Comparison of ENCODE assay signal across 17 cellular contexts in genomic region chr6:100234625-100235024, GRCh38.
DNase-seq lines count a peak whose midpoint lies in the region; ATAC-seq, FAIRE-seq and TF ChIP-seq lines count a peak whose summit lies in the region.
"Had no signal": no experiment of that assay in that cellular context is flagged by ENCODE, and none has a peak within 500 bp of the region (broad histone marks: within the 10 kb centered on the region; RNA-seq: fewer than 3 reads in every experiment).

No MANE protein-coding gene starts in this region.

- H3K36me3 ChIP-seq in DND-41 (ENCODE audit: insufficient read depth, low read length) (no peaks in the 10 kb centered on the region), GM12878 (ENCODE audit: control insufficient read depth in 2 of 2, insufficient read depth in 2 of 2, low read length in 1 of 2) (no peaks in the 10 kb centered on the region), HepG2 (replicated peaks in 1 of 2; ENCODE audit: control insufficient read depth in 1 of 2, insufficient read depth in 2 of 2, low read length in 2 of 2) (no peaks in the 10 kb centered on the region), neuronal stem cell (replicated peaks in 1 of 2; ENCODE audit: control insufficient read depth in 2 of 2, insufficient read depth in 2 of 2, low read length in 2 of 2) (no peaks in the 10 kb centered on the region), Caco-2 (ENCODE audit: control insufficient read depth, insufficient read depth, low read length) (no peaks in the 10 kb centered on the region)

- ATAC-seq in DND-41 (ENCODE audit: insufficient read depth, low read depth), result no peak
- no peak for ATAC-seq in GM12878
- ATAC-seq in HepG2, result no peak

- intact Hi-C loops in GM12878 (cut with micrococcal nuclease; ENCODE audit: unreplicated experiment) (no loop called here), HepG2 (cut with micrococcal nuclease; ENCODE audit: unreplicated experiment) (no loop called here), Caco-2 (cut with micrococcal nuclease; ENCODE audit: unreplicated experiment) (no loop called here)

- no peak for TF ChIP-seq CTCF in DND-41 (IDR thresholded peaks at IDR 0.05; ENCODE audit: borderline replicate concordance, extremely low read depth, low read length, poor library complexity, severe bottlenecking)
- no peak for TF ChIP-seq CTCF in GM12878 (IDR thresholded peaks at IDR 0.05 in 2 of 3, conservative IDR thresholded peaks at IDR 0.05 in 1 of 3; ENCODE audit: control insufficient read depth in 2 of 3, extremely low read depth in 1 of 3, insufficient read depth in 1 of 3, low read depth in 3 of 3, low read length in 3 of 3)
- no peak for TF ChIP-seq CTCF in HepG2 (CRISPR knock-in tag; IDR thresholded peaks at IDR 0.05)
- no peak for TF ChIP-seq CTCF in Caco-2 (IDR thresholded peaks at IDR 0.05; ENCODE audit: insufficient read depth in 1 of 2, low read depth in 1 of 2, low read length in 1 of 2, severe bottlenecking in 1 of 2, unreplicated experiment in 1 of 2)

- no peak overlapping the region for H2AK5ac ChIP-seq in neuronal stem cell (ENCODE audit: low read depth, low read length)

- in situ Hi-C loops in GM12878 (cut with MboI) (no loop called here), HepG2 (cut with HindIII; ENCODE audit: extremely low pct_ligation_motif_present, low pct_unique_long_range_greater_than_20kb) (no loop called here)

- H4K20me1 ChIP-seq in DND-41 (ENCODE audit: insufficient read depth, low read length), result no peaks in the 10 kb centered on the region
- no peaks in the 10 kb centered on the region for H4K20me1 ChIP-seq in GM12878 (ENCODE audit: control insufficient read depth, insufficient read depth)
- H4K20me1 ChIP-seq in HepG2 (ENCODE audit: insufficient read depth, low read length), result no peaks in the 10 kb centered on the region

- H3K18ac ChIP-seq in neuronal stem cell (ENCODE audit: low read length), result no peak overlapping the region

- DNase-seq in DND-41, result no peak
- DNase-seq in GM12878 (ENCODE audit: low read depth, low spot score), result no peak
- DNase-seq in HepG2 (ENCODE audit: low spot score), result no peak
- DNase-seq in neuronal stem cell (ENCODE audit: low spot score), result no peak
- DNase-seq in NCI-H1436 treated with DMSO at 0.1 percent for 48 hours (lab: John Stamatoyannopoulos, UW), result no peak
- no peak for DNase-seq in Caco-2
- DNase-seq in stimulated activated CD4-positive, alpha-beta T cell treated with anti-CD3 and anti-CD28 coated beads, Interleukin-15, amount 100 ng/mL, for 24 hours, result no peak
- no peak for DNase-seq in GM12891 (ENCODE audit: insufficient read length, low spot score)
- DNase-seq: AML-193; CD4-positive, alpha-beta T cell; DMS153; DMS79; GF-D8 had no signal

- H4K91ac ChIP-seq in neuronal stem cell (ENCODE audit: low read depth, low read length, poor library complexity), result no peak overlapping the region

- H3K4me1 ChIP-seq in DND-41 (ENCODE audit: insufficient read depth, low read length) (no peaks in the 10 kb centered on the region), GM12878 (ENCODE audit: control insufficient read depth, insufficient read depth, low read length) (no peaks in the 10 kb centered on the region), HepG2 (ENCODE audit: insufficient read depth, low read length) (peaks cover under 1% of the 10 kb centered on the region; the same call in 1 of the 2 replicates), neuronal stem cell (ENCODE audit: control insufficient read depth in 2 of 2, insufficient read depth in 1 of 2, low read depth in 1 of 2, low read length in 2 of 2) (peaks cover 3 to 15% of the 10 kb centered on the region in 2 donors), Caco-2 (peaks cover 29% of the 10 kb centered on the region)

- no peak for TF ChIP-seq POLR2A in GM12878 (IDR thresholded peaks at IDR 0.05; ENCODE audit: low read depth, low read length)
- TF ChIP-seq POLR2A in HepG2 (IDR thresholded peaks at IDR 0.05; ENCODE audit: insufficient read depth in 1 of 2, low read depth in 2 of 2, low read length in 2 of 2), result no peak
- no peak for TF ChIP-seq POLR2A in GM12891 (IDR thresholded peaks at IDR 0.05; ENCODE audit: low read depth, low read length)

- BruUV-seq in GM12878 (replicated peaks; lab: Mats Ljungman, UMichigan), result no TSS peak
- no TSS peak for BruUV-seq in HepG2 (replicated peaks; lab: Mats Ljungman, UMichigan)
- BruUV-seq in Caco-2 (replicated peaks; lab: Mats Ljungman, UMichigan), result no TSS peak

- FAIRE-seq in GM12878 (lab: Jason Lieb, UNC) (peak; percentile 31), HepG2 (lab: Jason Lieb, UNC) (no peak), GM12891 (lab: Jason Lieb, UNC) (no peak)
- FAIRE-seq: GM19239, H54 had no signal

- H3K14ac ChIP-seq in neuronal stem cell (ENCODE audit: low read length), result no peak overlapping the region

- no peak overlapping the region for H2BK120ac ChIP-seq in neuronal stem cell (ENCODE audit: low read depth, low read length)

- no peak overlapping the region for H3K4ac ChIP-seq in neuronal stem cell (ENCODE audit: low read length)

- CTCF ChIA-PET in GM12878 (lab: Yijun Ruan, JAX) (interaction anchor here (1.4 kb wide), 1 partner anchor 11 kb away, joined by 3 read pairs; no protein-coding TSS in a partner anchor), HepG2 (lab: Yijun Ruan, JAX; ENCODE audit: low intra/inter-chr PET ratio, low total read pairs) (no interaction called here), Caco-2 (lab: Charles Lee) (interaction anchor here (0.6 kb wide), 1 partner anchor 127 kb away, joined by 3 read pairs; no protein-coding TSS in a partner anchor)

- H3K9ac ChIP-seq in DND-41 (ENCODE audit: low read depth, low read length), result no peak overlapping the region
- H3K9ac ChIP-seq in GM12878 (ENCODE audit: control insufficient read depth, insufficient read depth, low read length), result no peak overlapping the region
- no peak overlapping the region for H3K9ac ChIP-seq in HepG2 (ENCODE audit: insufficient read depth, low read depth, low read length)
- no peak overlapping the region for H3K9ac ChIP-seq in neuronal stem cell (ENCODE audit: low read depth, low read length, poor library complexity)
- H3K9ac ChIP-seq: KMS-11 had no signal

- RAD21 ChIA-PET in GM12878 (lab: Charles Lee; ENCODE audit: unreplicated experiment), result no interaction called here

- TF ChIP-seq RAD21 in GM12878 (IDR thresholded peaks at IDR 0.05; ENCODE audit: insufficient read depth, low read depth, low read length) (no peak), HepG2 (CRISPR knock-in tag; IDR thresholded peaks at IDR 0.05) (no peak)

- H3K4me3 ChIP-seq in DND-41 (ENCODE audit: low read depth in 1 of 2, low read length in 2 of 2) (no peak overlapping the region), GM12878 (no peak overlapping the region), HepG2 (replicated peaks in 1 of 3; ENCODE audit: insufficient read depth in 1 of 3, low read depth in 2 of 3, low read length in 3 of 3) (no peak overlapping the region), neuronal stem cell (ENCODE audit: low read length in 2 of 2) (no peak overlapping the region), Caco-2 (ENCODE audit: low read depth, low read length) (no peak overlapping the region)

- no peak for TF ChIP-seq EP300 in GM12878 (IDR thresholded peaks at IDR 0.05; ENCODE audit: borderline replicate concordance in 1 of 2, control insufficient read depth in 1 of 2, low read depth in 2 of 2, low read length in 2 of 2)
- TF ChIP-seq EP300 in HepG2 (IDR thresholded peaks at IDR 0.05; ENCODE audit: low read depth in 2 of 2, low read length in 2 of 2), result no peak
- no peak for TF ChIP-seq EP300 in HepG2 (CRISPR knock-in tag; IDR thresholded peaks at IDR 0.05; ENCODE audit: borderline replicate concordance)

- no peaks in the 10 kb centered on the region for H3K9me3 Mint-ChIP-seq in Caco-2 (ENCODE audit: unreplicated experiment)
- H3K9me3 Mint-ChIP-seq: CD4-positive, alpha-beta T cell had no signal

- H3K27me3 ChIP-seq in DND-41 (ENCODE audit: insufficient read depth, low read length, poor library complexity), result no peaks in the 10 kb centered on the region
- no peaks in the 10 kb centered on the region for H3K27me3 ChIP-seq in GM12878 (replicated peaks in 1 of 2; ENCODE audit: control insufficient read depth in 2 of 2, insufficient read depth in 2 of 2, low read length in 1 of 2)
- H3K27me3 ChIP-seq in HepG2 (ENCODE audit: control insufficient read depth in 1 of 2, insufficient read depth in 2 of 2, low read length in 2 of 2), result no peaks in the 10 kb centered on the region
- peaks cover 0 to 5% (median 0%) of the 10 kb centered on the region in 3 experiments for H3K27me3 ChIP-seq in neuronal stem cell (ENCODE audit: control insufficient read depth in 3 of 3, insufficient read depth in 3 of 3, low read depth in 1 of 3, low read length in 3 of 3)
- H3K27me3 ChIP-seq in Caco-2 (replicated peaks; ENCODE audit: control insufficient read depth, insufficient read depth, low read length), result no peaks in the 10 kb centered on the region

- H2AFZ ChIP-seq in DND-41 (ENCODE audit: low read depth, low read length), result peak overlapping the region; percentile 20; the same call in 1 of the 2 replicates
- H2AFZ ChIP-seq in GM12878 (ENCODE audit: control insufficient read depth, low read depth, low read length), result no peak overlapping the region
- no peak overlapping the region for H2AFZ ChIP-seq in HepG2 (ENCODE audit: low read length)
- H2AFZ ChIP-seq in neuronal stem cell (ENCODE audit: low read length), result no peak overlapping the region

- H3K23ac ChIP-seq in neuronal stem cell (ENCODE audit: low read depth, low read length, poor library complexity), result no peak overlapping the region

- SMC1A ChIA-PET in GM12878 (lab: Charles Lee; ENCODE audit: uncharacterized antibody, unreplicated experiment), result no interaction called here

- WGBS in GM12878 (ENCODE audit: insufficient coverage, insufficient replicate concordance, low lambda C conversion rate, missing lambda C conversion rate), result 42% methylated on average over 3 of the region's 3 CpGs
- WGBS in HepG2 (ENCODE audit: low lambda C conversion rate), result 1% methylated on average over 3 of the region's 3 CpGs
- no CpG with 5 or more reads among the region's 3 CpGs for WGBS in neuronal stem cell (ENCODE audit: extremely low coverage in 2 of 2, insufficient read length in 2 of 2, insufficient replicate concordance in 1 of 2), 2 donors

- H3K36me3 Mint-ChIP-seq in Caco-2 (ENCODE audit: insufficient read depth, unreplicated experiment), result no peaks in the 10 kb centered on the region

- H3K79me2 ChIP-seq in DND-41 (ENCODE audit: insufficient read depth, low read length), result no peaks in the 10 kb centered on the region
- no peaks in the 10 kb centered on the region for H3K79me2 ChIP-seq in GM12878 (ENCODE audit: control insufficient read depth, insufficient read depth, low read length)
- H3K79me2 ChIP-seq in HepG2 (ENCODE audit: insufficient read depth, low read length), result no peaks in the 10 kb centered on the region

- H3K4me1 Mint-ChIP-seq in Caco-2 (ENCODE audit: low read depth, unreplicated experiment), result peaks cover 7% of the 10 kb centered on the region

- H4K8ac ChIP-seq in neuronal stem cell (ENCODE audit: low read depth, low read length), result no peak overlapping the region

- H3K27ac Mint-ChIP-seq in Caco-2 (ENCODE audit: unreplicated experiment), result no peak overlapping the region
- H3K27ac Mint-ChIP-seq: CD4-positive, alpha-beta T cell had no signal

- no peaks in the 10 kb centered on the region for H3K9me3 ChIP-seq in DND-41 (ENCODE audit: insufficient read depth, low read length, severe bottlenecking)
- no peaks in the 10 kb centered on the region for H3K9me3 ChIP-seq in GM12878 (replicated peaks; ENCODE audit: control insufficient read depth, insufficient read depth, low read length)
- no peaks in the 10 kb centered on the region for H3K9me3 ChIP-seq in HepG2 (ENCODE audit: low read length)
- no peaks in the 10 kb centered on the region for H3K9me3 ChIP-seq in neuronal stem cell (replicated peaks in 1 of 2; ENCODE audit: control insufficient read depth in 2 of 2, insufficient read depth in 1 of 2, low read depth in 1 of 2, low read length in 2 of 2)
- H3K9me3 ChIP-seq in Caco-2, result no peaks in the 10 kb centered on the region

- no peaks in the 10 kb centered on the region for H3K27me3 Mint-ChIP-seq in Caco-2 (ENCODE audit: insufficient read depth, unreplicated experiment)

- POLR2A ChIA-PET in GM12878 (lab: Charles Lee), result no interaction called here
- POLR2A ChIA-PET in HepG2 (lab: Yijun Ruan, JAX), result no interaction called here
- POLR2A ChIA-PET in Caco-2 (lab: Charles Lee), result no interaction called here

- H2BK15ac ChIP-seq in neuronal stem cell (ENCODE audit: low read length), result no peak overlapping the region

- H3K4me2 ChIP-seq in DND-41 (ENCODE audit: insufficient read depth, low read length), result no peak overlapping the region
- no peak overlapping the region for H3K4me2 ChIP-seq in GM12878 (ENCODE audit: control insufficient read depth, insufficient read depth)
- H3K4me2 ChIP-seq in HepG2 (ENCODE audit: low read depth, low read length), result no peak overlapping the region
- peak overlapping the region; percentile 18 for H3K4me2 ChIP-seq in neuronal stem cell (ENCODE audit: insufficient read depth, low read length, poor library complexity, severe bottlenecking)
- H3K4me2 ChIP-seq: KMS-11 had no signal

- H3K79me1 ChIP-seq in neuronal stem cell (ENCODE audit: low read depth, low read length), result no peaks in the 10 kb centered on the region

- H3K27ac ChIP-seq in DND-41 (ENCODE audit: low read length) (no peak overlapping the region), GM12878 (ENCODE audit: control insufficient read depth, insufficient read depth) (no peak overlapping the region), HepG2 (ENCODE audit: extremely low read length, insufficient read depth, low read length) (no peak overlapping the region), neuronal stem cell (replicated peaks; ENCODE audit: low read length) (no peak overlapping the region)
- H3K27ac ChIP-seq: C4-2B, KMS-11 had no signal

- no peak overlapping the region for H2BK5ac ChIP-seq in neuronal stem cell (ENCODE audit: low read length)

- no peak overlapping the region for H3K4me3 Mint-ChIP-seq in Caco-2 (ENCODE audit: unreplicated experiment)
- H3K4me3 Mint-ChIP-seq: CD4-positive, alpha-beta T cell had no signal

- H2BK12ac ChIP-seq in neuronal stem cell (ENCODE audit: low read length), result no peak overlapping the region
